ENCODE assay signal across 15 cellular contexts in genomic region chr6:109013551-109014101, GRCh38.
DNase-seq lines count a peak whose midpoint lies in the region; ATAC-seq, FAIRE-seq and TF ChIP-seq lines count a peak whose summit lies in the region.
"Had no signal": no experiment of that assay in that cellular context is flagged by ENCODE, and none has a peak within 500 bp of the region (broad histone marks: within the 10 kb centered on the region; RNA-seq: fewer than 3 reads in every experiment).

No MANE protein-coding gene starts in this region.

- no peaks in the 10 kb centered on the region for H3K9me3 ChIP-seq in BLaER1 treated with 17β-estradiol and CSF1 and Interleukin-3, amounts not matched to agents 10 nM and 100 nM (replicated peaks in 1 of 11)
- H3K9me3 ChIP-seq in naive thymus-derived CD4-positive, alpha-beta T cell (ENCODE audit: control insufficient read depth in 2 of 3, low read length in 3 of 3), result no peaks in the 10 kb centered on the region
- H3K9me3 ChIP-seq: SK-N-SH had no signal

- H3K4me2 ChIP-seq in BLaER1 treated with 17β-estradiol and CSF1 and Interleukin-3, amounts not matched to agents 10 nM and 100 nM, result peak overlapping the region in 6 of 11 experiments; percentile 24 to 89 (median 69); a peak in 11 of 22 replicates
- H3K4me2 ChIP-seq: SK-N-SH had no signal

- peak overlapping the region in 1 of 10 experiments; percentile 22; a peak in 1 of 20 replicates for H3K4me3 ChIP-seq in BLaER1 treated with 17β-estradiol and CSF1 and Interleukin-3, amounts not matched to agents 10 nM and 100 nM
- H3K4me3 ChIP-seq in naive thymus-derived CD4-positive, alpha-beta T cell (ENCODE audit: low read length), result no peak overlapping the region

- no peaks in the 10 kb centered on the region for H3K36me3 Mint-ChIP-seq in IgD-negative memory B cell
- H3K36me3 Mint-ChIP-seq in activated naive CD8-positive, alpha-beta T cell treated with anti-CD3 and anti-CD28 coated beads for 36 hours, result peaks cover 3% of the 10 kb centered on the region
- peaks cover 0 to 2% (median 0%) of the 10 kb centered on the region in 5 donors for H3K36me3 Mint-ChIP-seq in naive thymus-derived CD4-positive, alpha-beta T cell

- CTCF ChIA-PET in naive thymus-derived CD4-positive, alpha-beta T cell (lab: Charles Lee), result interaction anchor here (0.7 to 8.4 kb wide), 4 partner anchors 23 to 62 kb away, joined by 3 to 57 read pairs (median 6); no protein-coding TSS in a partner anchor

- POLR2A ChIA-PET in naive thymus-derived CD4-positive, alpha-beta T cell (lab: Charles Lee), result interaction anchor here (0.6 to 6.1 kb wide), 6 partner anchors 46 to 188 kb away, joined by 3 to 67 read pairs (median 4); no protein-coding TSS in a partner anchor

- H3K27me3 Mint-ChIP-seq in IgD-negative memory B cell, result no peaks in the 10 kb centered on the region
- H3K27me3 Mint-ChIP-seq in activated naive CD8-positive, alpha-beta T cell treated with anti-CD3 and anti-CD28 coated beads for 36 hours, result no peaks in the 10 kb centered on the region
- peaks cover 0 to 9% (median 0%) of the 10 kb centered on the region in 5 donors for H3K27me3 Mint-ChIP-seq in naive thymus-derived CD4-positive, alpha-beta T cell

- DNase-seq in activated naive CD8-positive, alpha-beta T cell treated with anti-CD3 and anti-CD28 coated beads for 36 hours, result no peak
- peak in 3 of 9 donors; percentile 9 to 24 (median 11) for DNase-seq in naive thymus-derived CD4-positive, alpha-beta T cell
- no peak for DNase-seq in H54 (ENCODE audit: insufficient read length, low spot score)
- DNase-seq in stimulated activated CD4-positive, alpha-beta T cell treated with anti-CD3 and anti-CD28 coated beads, Interleukin-1b, Interleukin-23, amount 100 ng/mL, for 48 hours, result no peak
- no peak for DNase-seq in NCI-H1436 treated with DMSO at 0.1 percent for 48 hours (lab: John Stamatoyannopoulos, UW)
- DNase-seq in NCI-H1105 treated with DMSO at 0.1 percent for 48 hours (lab: John Stamatoyannopoulos, UW), result no peak
- DNase-seq: brain microvascular endothelial cell; COR-L47; islet precursor cell; NCI-H524 treated with DMSO at 0.1 percent for 48 hours; nucleus accumbens; SK-N-SH; stimulated activated CD4-positive, alpha-beta T cell treated with anti-CD3 and anti-CD28 coated beads, Interleukin-4, amount 100 ng/mL, for 24 hours had no signal

- H3K9ac ChIP-seq in BLaER1 treated with 17β-estradiol and CSF1 and Interleukin-3, amounts not matched to agents 10 nM and 100 nM, result peak overlapping the region in 4 of 11 experiments; percentile 42 to 49 (median 47); a peak in 5 of 22 replicates
- H3K9ac ChIP-seq: SK-N-SH had no signal

- intact Hi-C loops in naive thymus-derived CD4-positive, alpha-beta T cell (cut with micrococcal nuclease), result loop anchor here in 1 of 2 donors (1.0 to 10.0 kb wide), 3 partner anchors 8 to 1861 kb away; partner anchors contain the start of gene AMD1

- no peak for ATAC-seq in naive thymus-derived CD4-positive, alpha-beta T cell

- H3K4me3 Mint-ChIP-seq in IgD-negative memory B cell, result peak overlapping the region in 3 of 4 donors; percentile 53 to 89 (median 84)
- H3K4me3 Mint-ChIP-seq in activated naive CD8-positive, alpha-beta T cell treated with anti-CD3 and anti-CD28 coated beads for 36 hours, result no peak overlapping the region
- H3K4me3 Mint-ChIP-seq in naive thymus-derived CD4-positive, alpha-beta T cell, result peak overlapping the region in 8 of 10 donors; percentile 14 to 77 (median 52)

- peak overlapping the region; percentile 43 to 82 (median 60) for H3K27ac Mint-ChIP-seq in IgD-negative memory B cell
- peak overlapping the region; percentile 77 for H3K27ac Mint-ChIP-seq in activated naive CD8-positive, alpha-beta T cell treated with anti-CD3 and anti-CD28 coated beads for 36 hours
- H3K27ac Mint-ChIP-seq in naive thymus-derived CD4-positive, alpha-beta T cell, result peak overlapping the region in 8 of 9 donors; percentile 78 to 92 (median 88)

- peaks cover 5 to 54% (median 12%) of the 10 kb centered on the region in 10 experiments; a peak in 14 of 20 replicates for H3K4me1 ChIP-seq in BLaER1 treated with 17β-estradiol and CSF1 and Interleukin-3, amounts not matched to agents 10 nM and 100 nM
- H3K4me1 ChIP-seq in naive thymus-derived CD4-positive, alpha-beta T cell (ENCODE audit: control insufficient read depth in 2 of 2, insufficient read depth in 2 of 2, low read length in 2 of 2), result peaks cover 4 to 37% of the 10 kb centered on the region in 2 donors

- peaks cover 0 to 13% (median 0%) of the 10 kb centered on the region in 11 experiments; a peak in 8 of 22 replicates for H4K20me1 ChIP-seq in BLaER1 treated with 17β-estradiol and CSF1 and Interleukin-3, amounts not matched to agents 10 nM and 100 nM

- H3K36me3 ChIP-seq in BLaER1 treated with 17β-estradiol and CSF1 and Interleukin-3, amounts not matched to agents 10 nM and 100 nM, result no peaks in the 10 kb centered on the region
- peaks cover 0 to 5% (median 0%) of the 10 kb centered on the region in 3 experiments for H3K36me3 ChIP-seq in naive thymus-derived CD4-positive, alpha-beta T cell (ENCODE audit: control insufficient read depth in 2 of 3, insufficient read depth in 3 of 3, low read length in 3 of 3)
- H3K36me3 ChIP-seq: brain microvascular endothelial cell had no signal

- peaks cover 3 to 36% (median 28%) of the 10 kb centered on the region in 11 experiments; a peak in 20 of 22 replicates for H3K27me3 ChIP-seq in BLaER1 treated with 17β-estradiol and CSF1 and Interleukin-3, amounts not matched to agents 10 nM and 100 nM
- H3K27me3 ChIP-seq in naive thymus-derived CD4-positive, alpha-beta T cell (ENCODE audit: control insufficient read depth in 2 of 2, insufficient read depth in 2 of 2, low read length in 2 of 2), result no peaks in the 10 kb centered on the region
- H3K27me3 ChIP-seq: brain microvascular endothelial cell had no signal

- H3K9me3 Mint-ChIP-seq in IgD-negative memory B cell, result no peaks in the 10 kb centered on the region
- no peaks in the 10 kb centered on the region for H3K9me3 Mint-ChIP-seq in activated naive CD8-positive, alpha-beta T cell treated with anti-CD3 and anti-CD28 coated beads for 36 hours
- peaks cover 0 to 1% (median 0%) of the 10 kb centered on the region in 11 donors for H3K9me3 Mint-ChIP-seq in naive thymus-derived CD4-positive, alpha-beta T cell

- no peak for FAIRE-seq in H54 (lab: Jason Lieb, UNC)

- H3K4me1 Mint-ChIP-seq in IgD-negative memory B cell, result peaks cover 28 to 40% (median 38%) of the 10 kb centered on the region in 3 donors
- H3K4me1 Mint-ChIP-seq in activated naive CD8-positive, alpha-beta T cell treated with anti-CD3 and anti-CD28 coated beads for 36 hours, result peaks cover 42% of the 10 kb centered on the region
- peaks cover 25 to 68% (median 57%) of the 10 kb centered on the region in 7 donors for H3K4me1 Mint-ChIP-seq in naive thymus-derived CD4-positive, alpha-beta T cell

- peak overlapping the region in 5 of 11 experiments; percentile 11 to 69 (median 65); a peak in 8 of 22 replicates for H3K27ac ChIP-seq in BLaER1 treated with 17β-estradiol and CSF1 and Interleukin-3, amounts not matched to agents 10 nM and 100 nM
- peak overlapping the region; percentile 63 for H3K27ac ChIP-seq in naive thymus-derived CD4-positive, alpha-beta T cell (ENCODE audit: low read depth, low read length)
- H3K27ac ChIP-seq: brain microvascular endothelial cell had no signal

- TF ChIP-seq POLR2A in H54 (IDR thresholded peaks at IDR 0.05; ENCODE audit: low read depth, low read length), result no peak
